8 cellular contexts compared by ENCODE assay signal in the genomic region with DNA sequence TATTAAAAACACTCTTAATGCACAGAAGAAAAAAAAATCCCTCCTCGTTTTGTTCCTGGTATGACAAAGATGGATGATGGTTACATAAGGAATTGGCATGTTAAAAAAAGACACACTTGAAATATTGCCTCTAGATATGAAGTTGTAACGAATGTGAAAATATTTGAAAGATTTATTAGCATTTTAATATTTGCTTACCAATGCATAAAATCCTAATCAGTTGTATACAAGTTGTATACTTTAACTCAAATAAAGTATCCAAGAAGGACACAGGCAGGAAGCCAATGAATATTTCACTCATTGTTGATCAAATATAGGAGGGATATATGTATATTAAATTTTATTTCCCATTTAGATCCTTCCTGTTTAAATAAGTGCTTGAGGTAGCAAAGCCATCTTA.
"Had no signal": no experiment of that assay in that cellular context is flagged by ENCODE, and none has a peak within 500 bp of the region (broad histone marks: within the 10 kb centered on the region; RNA-seq: fewer than 3 reads in every experiment).

No MANE protein-coding gene starts in this region.

- FAIRE-seq: H1, H54 had no signal

- H3K4me1 Mint-ChIP-seq: IgD-negative memory B cell had no signal

- H3K9me3 Mint-ChIP-seq: GM23338 had no signal

- H3K27ac ChIP-seq: HL-60 had no signal

- H3K4me3 Mint-ChIP-seq: IgD-negative memory B cell had no signal

- H3K27ac Mint-ChIP-seq: GM23338, H9, IgD-negative memory B cell had no signal

- H3K27me3 Mint-ChIP-seq: IgD-negative memory B cell had no signal

- H3K36me3 Mint-ChIP-seq: IgD-negative memory B cell had no signal

- DNase-seq: H9, HCEC 1CT, KG1 had no signal
